ENCODE assay signal across 10 cellular contexts in genomic region chr1:111758373-111758772, GRCh38. TPM values are rescaled to one million over a fixed set of nuclear protein-coding genes. Genes with fewer than 3 reads are reported as not detected.
DNase-seq lines count a peak whose midpoint lies in the region; ATAC-seq and TF ChIP-seq lines count a peak whose summit lies in the region.
"Had no signal": no experiment of that assay in that cellular context is flagged by ENCODE, and none has a peak within 500 bp of the region (broad histone marks: within the 10 kb centered on the region; RNA-seq: fewer than 3 reads in every experiment).

No MANE protein-coding gene starts in this region.

- CTCF ChIA-PET in CD4-positive, alpha-beta T cell (lab: Charles Lee), result no interaction called here
- CTCF ChIA-PET in Panc1 (lab: Charles Lee), result no interaction called here

- no peak for ATAC-seq in CD4-positive, alpha-beta T cell (ENCODE audit: poor library complexity)
- ATAC-seq in Panc1 (no peak), esophagus mucosa (no peak), upper lobe of left lung (ENCODE audit: low FRiP score in 2 of 2) (no peak)

- BruUV-seq in Panc1 (replicated peaks; lab: Mats Ljungman, UMichigan), result TSS peak; percentile 46

- H3K27me3 Mint-ChIP-seq in CD4-positive, alpha-beta T cell, result no peaks in the 10 kb centered on the region

- H3K36me3 Mint-ChIP-seq in CD4-positive, alpha-beta T cell (ENCODE audit: low read depth), result peaks cover 79% of the 10 kb centered on the region

- intact Hi-C loops in CD4-positive, alpha-beta T cell (cut with DNase I, micrococcal nuclease), result loop anchor here (5.0 kb wide), 2 partner anchors 311 to 561 kb away; partner anchors contain the start of genes ATP5PB (in 1 of the 2) and WDR77 (in 1 of the 2)
- intact Hi-C loops in Panc1 (cut with micrococcal nuclease; ENCODE audit: unreplicated experiment), result loop anchor here (10.0 kb wide), 1 partner anchor 254 kb away; the partner anchor contains the start of genes ADORA3 and TMIGD3

- H3K4me1 ChIP-seq in Panc1 (ENCODE audit: control insufficient read depth, insufficient read depth, low read length) (peaks cover 3% of the 10 kb centered on the region; the same call in 1 of the 2 replicates), upper lobe of left lung (peaks cover 12 to 28% (median 13%) of the 10 kb centered on the region in 4 donors)

- no peak for TF ChIP-seq CTCF in CD4-positive, alpha-beta T cell (IDR thresholded peaks at IDR 0.05)
- TF ChIP-seq CTCF in Panc1 (IDR thresholded peaks at IDR 0.05) (peak; percentile 11; the same call in 1 of the 2 replicates), epithelial cell of esophagus (IDR thresholded peaks at IDR 0.05; ENCODE audit: insufficient read depth, low read depth, low read length, missing control alignments) (peak; percentile 17), upper lobe of left lung (IDR thresholded peaks at IDR 0.05) (no peak)

- no peak overlapping the region for H3K27ac ChIP-seq in CD4-positive, alpha-beta T cell (ENCODE audit: low read depth, low read length)
- H3K27ac ChIP-seq in Panc1 (ENCODE audit: low read length), result no peak overlapping the region
- no peak overlapping the region for H3K27ac ChIP-seq in upper lobe of left lung

- in situ Hi-C loops in ACHN (cut with HindIII; ENCODE audit: low pct_ligation_motif_present, low pct_unique_long_range_greater_than_20kb, low sequenced_read_pairs) (no loop called here), Panc1 (cut with HindIII; ENCODE audit: low pct_unique_long_range_greater_than_20kb, low sequenced_read_pairs) (no loop called here)

- H3K4me3 Mint-ChIP-seq in CD4-positive, alpha-beta T cell, result peak overlapping the region; percentile 65
- H3K4me3 Mint-ChIP-seq: mesothelial cell of epicardium had no signal

- POLR2A ChIA-PET in CD4-positive, alpha-beta T cell (lab: Charles Lee), result no interaction called here
- POLR2A ChIA-PET in Panc1 (lab: Charles Lee), result no interaction called here

- no peak for TF ChIP-seq EP300 in upper lobe of left lung (IDR thresholded peaks at IDR 0.05)

- H3K4me3 ChIP-seq in Panc1 (ENCODE audit: low read depth in 2 of 2, low read length in 2 of 2), result no peak overlapping the region
- H3K4me3 ChIP-seq in epithelial cell of esophagus (ENCODE audit: low read length), result no peak overlapping the region
- no peak overlapping the region for H3K4me3 ChIP-seq in upper lobe of left lung

- H3K9me3 Mint-ChIP-seq in CD4-positive, alpha-beta T cell, result no peaks in the 10 kb centered on the region
- H3K9me3 Mint-ChIP-seq: mesothelial cell of epicardium had no signal

- peak; percentile 8 for DNase-seq in ACHN
- no peak for DNase-seq in CD4-positive, alpha-beta T cell
- no peak for DNase-seq in Panc1 (ENCODE audit: low read depth, low spot score)
- DNase-seq in epithelial cell of esophagus (ENCODE audit: low read depth), result no peak
- no peak for DNase-seq in GM19238 (ENCODE audit: insufficient read length, low spot score)
- no peak for DNase-seq in NCI-H1092 (lab: John Stamatoyannopoulos, UW)
- no peak for DNase-seq in upper lobe of left lung
- DNase-seq: caudate nucleus had no signal

- TF ChIP-seq POLR2A in upper lobe of left lung (IDR thresholded peaks at IDR 0.05), result no peak

- no peaks in the 10 kb centered on the region for H3K9me3 ChIP-seq in CD4-positive, alpha-beta T cell (ENCODE audit: control insufficient read depth, low read length)
- H3K9me3 ChIP-seq in Panc1 (ENCODE audit: control insufficient read depth, insufficient read depth, low read depth, low read length), result no peaks in the 10 kb centered on the region
- no peaks in the 10 kb centered on the region for H3K9me3 ChIP-seq in upper lobe of left lung

- no peaks in the 10 kb centered on the region for H3K27me3 ChIP-seq in CD4-positive, alpha-beta T cell (ENCODE audit: control insufficient read depth, insufficient read depth, low read length)
- H3K27me3 ChIP-seq in Panc1 (ENCODE audit: control insufficient read depth, insufficient read depth, low read length) (no peaks in the 10 kb centered on the region), upper lobe of left lung (no peaks in the 10 kb centered on the region)

- peak overlapping the region; percentile 60 for H3K27ac Mint-ChIP-seq in CD4-positive, alpha-beta T cell
- H3K27ac Mint-ChIP-seq: mesothelial cell of epicardium had no signal

- H3K4me1 Mint-ChIP-seq in CD4-positive, alpha-beta T cell (ENCODE audit: low read depth), result peaks cover 45% of the 10 kb centered on the region

- H3K36me3 ChIP-seq in Panc1 (ENCODE audit: control insufficient read depth, insufficient read depth, low read length), result peaks cover 32% of the 10 kb centered on the region
- H3K36me3 ChIP-seq in upper lobe of left lung, result peaks cover 10 to 54% (median 19%) of the 10 kb centered on the region in 4 donors

- WGBS in upper lobe of left lung, 2 donors, result 70 to 84% methylated on average over 2 of the region's 2 CpGs

RNA-seq across cellular contexts. Expression of gene DDX20, which starts 2.7 kb away (rescaled TPM):
- total RNA-seq in CD4-positive, alpha-beta T cell, result 10 to 100 TPM; 27.2 to 27.4 TPM
- total RNA-seq in Panc1 (2021; ENCODE audit: unreplicated experiment) (9.1 TPM), esophagus mucosa (6.1 TPM), upper lobe of left lung (10 to 100 TPM in 2 of 6 donors, 1 to 10 TPM in 4; 7.9 to 18.5 (median 9.2) TPM)
- 4.7 TPM for polyA plus RNA-seq in Panc1 (2012; ENCODE audit: insufficient read length)

RNA-seq across cellular contexts. Expression of gene INKA2, which starts 19.2 kb away (rescaled TPM):
- total RNA-seq in CD4-positive, alpha-beta T cell, result under 1 TPM in 1 of 2 experiments, not detected in 1; 0.27 TPM
- total RNA-seq in Panc1 (2021; ENCODE audit: unreplicated experiment) (0.54 TPM), esophagus mucosa (2.7 TPM), upper lobe of left lung (10 to 100 TPM in 1 of 6 donors, 1 to 10 TPM in 5; 4.5 to 11.5 (median 7.4) TPM)
- polyA plus RNA-seq in Panc1 (2012; ENCODE audit: insufficient read length), result not detected

Comparison
In these comparisons a context has a peak if more than half of its experiments do, and no peak if none do; other contexts are left out.
1. CTCF ChIP-seq: peak in Panc1 (single experiment) and epithelial cell of esophagus (single experiment); none in CD4-positive, alpha-beta T cell (single experiment) and upper lobe of left lung (0 of 6).